Comparison of ENCODE assay signal across 10 cellular contexts in the genomic region with DNA sequence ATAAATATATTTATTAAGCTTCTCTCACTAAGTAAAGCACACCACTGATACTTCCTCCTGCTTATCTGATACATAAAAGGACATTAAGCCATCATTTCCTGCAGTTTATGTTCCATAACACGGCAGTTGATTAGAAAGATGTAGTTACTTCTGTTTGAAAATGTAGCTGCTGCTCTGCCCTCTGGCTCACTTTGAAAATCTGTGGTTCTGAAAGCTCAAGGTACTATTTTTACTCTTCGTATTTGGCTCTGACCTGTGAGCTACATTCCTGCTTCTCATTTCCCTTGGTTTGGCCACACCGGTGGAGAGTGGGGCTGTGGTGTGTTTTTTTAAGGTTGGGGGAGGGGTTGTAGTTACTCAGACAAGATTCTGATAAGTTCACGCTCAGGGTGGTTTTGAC. TPM values are rescaled to one million over a fixed set of nuclear protein-coding genes. Genes with fewer than 3 reads are reported as not detected.
DNase-seq lines count a peak whose midpoint lies in the region; ATAC-seq and TF ChIP-seq lines count a peak whose summit lies in the region.
"Had no signal": no experiment of that assay in that cellular context is flagged by ENCODE, and none has a peak within 500 bp of the region (broad histone marks: within the 10 kb centered on the region; RNA-seq: fewer than 3 reads in every experiment).

No MANE protein-coding gene starts in this region.

- 53% methylated on average over 4 of the region's 4 CpGs for WGBS in SK-N-SH (ENCODE audit: low lambda C conversion rate)
- WGBS in trophoblast cell (ENCODE audit: extremely low coverage, insufficient coverage, insufficient read length): no CpG with 5 or more reads among the region's 4 CpGs

- H2AFZ ChIP-seq in SK-N-SH (ENCODE audit: low read depth) (0 out of 2 replicates have a peak overlapping the region, but pooled peaks have one; percentile 70), trophoblast cell (ENCODE audit: insufficient read depth, low read length, poor library complexity) (no peak overlapping the region)

- no peaks in the 10 kb centered on the region for H3K27me3 Mint-ChIP-seq in T-helper 2 cell treated with Interferon-gamma antibody and Interleukin-4, amounts not matched to agents 5 μg/mL and 100 μg/mL, for 36 hours (ENCODE audit: low read depth)

- H3K18ac ChIP-seq in trophoblast cell (ENCODE audit: low read length): no peak overlapping the region

- no peaks in the 10 kb centered on the region for H3K36me3 ChIP-seq in SK-N-SH (replicated peaks in 1 of 2; ENCODE audit: control insufficient read depth in 1 of 2, insufficient read depth in 2 of 2, low read length in 1 of 2)
- no peaks in the 10 kb centered on the region for H3K36me3 ChIP-seq in trophoblast cell (ENCODE audit: control insufficient read depth in 1 of 2, insufficient read depth in 2 of 2, low read length in 2 of 2)

- H3K4me3 ChIP-seq in SK-N-SH (ENCODE audit: low read depth in 2 of 2, low read length in 1 of 2) (no peak overlapping the region), trophoblast cell (ENCODE audit: low read depth, low read length) (no peak overlapping the region)

- no peak overlapping the region for H3K4ac ChIP-seq in trophoblast cell (ENCODE audit: low read depth, low read length)

- no peaks in the 10 kb centered on the region for H3K9me3 Mint-ChIP-seq in T-helper 2 cell treated with Interferon-gamma antibody and Interleukin-4, amounts not matched to agents 5 μg/mL and 100 μg/mL, for 36 hours

- H3K36me3 Mint-ChIP-seq in T-helper 2 cell treated with Interferon-gamma antibody and Interleukin-4, amounts not matched to agents 5 μg/mL and 100 μg/mL, for 36 hours (ENCODE audit: low read depth): peaks cover 4% of the 10 kb centered on the region

- no peaks in the 10 kb centered on the region for H3K79me2 ChIP-seq in SK-N-SH (ENCODE audit: insufficient read depth)
- H3K79me2 ChIP-seq in trophoblast cell (ENCODE audit: control insufficient read depth, insufficient read depth, low read length, poor library complexity): no peaks in the 10 kb centered on the region

- H3K27ac ChIP-seq in SK-N-SH (ENCODE audit: low read depth in 2 of 2, low read length in 1 of 2) (peak overlapping the region in 1 of 2 experiments; percentile 50; a peak in 2 of 4 replicates), trophoblast cell (ENCODE audit: low read depth, low read length) (no peak overlapping the region)
- H3K27ac ChIP-seq: foreskin keratinocyte had no signal

- no peak overlapping the region for H4K12ac ChIP-seq in trophoblast cell (ENCODE audit: low read depth, low read length)

- no peak overlapping the region for H2BK12ac ChIP-seq in trophoblast cell (ENCODE audit: low read length)

- H3K9me2 ChIP-seq in SK-N-SH: no peaks in the 10 kb centered on the region

- no peak overlapping the region for H2BK5ac ChIP-seq in trophoblast cell (ENCODE audit: low read depth, low read length, poor library complexity)

- H3K27me3 ChIP-seq in SK-N-SH (ENCODE audit: insufficient read depth) (no peaks in the 10 kb centered on the region), trophoblast cell (ENCODE audit: insufficient read depth, low read length) (no peaks in the 10 kb centered on the region)
- H3K27me3 ChIP-seq: foreskin keratinocyte had no signal

- H3K4me1 ChIP-seq in SK-N-SH (ENCODE audit: control insufficient read depth in 1 of 2, insufficient read depth in 2 of 2, low read depth in 1 of 2, low read length in 1 of 2) (peaks cover 4% of the 10 kb centered on the region in 2 experiments; a peak in 2 of 4 replicates), trophoblast cell (ENCODE audit: control insufficient read depth in 1 of 2, insufficient read depth in 2 of 2, low read length in 2 of 2) (no peaks in the 10 kb centered on the region)
- H3K4me1 ChIP-seq: foreskin keratinocyte had no signal

- no peak overlapping the region for H3K14ac ChIP-seq in trophoblast cell (ENCODE audit: low read length)

- H3F3A ChIP-seq in SK-N-SH (replicated peaks; ENCODE audit: insufficient read depth): peaks cover 8% of the 10 kb centered on the region

- H4K91ac ChIP-seq in trophoblast cell (ENCODE audit: low read depth, low read length): no peak overlapping the region

- no peak overlapping the region for H3K23ac ChIP-seq in trophoblast cell (ENCODE audit: low read length)

- H2BK120ac ChIP-seq in trophoblast cell (ENCODE audit: insufficient read depth, low read length, poor library complexity): no peak overlapping the region

- H3K4me3 Mint-ChIP-seq in T-helper 2 cell treated with Interferon-gamma antibody and Interleukin-4, amounts not matched to agents 5 μg/mL and 100 μg/mL, for 36 hours: peak overlapping the region; percentile 78

- no peak overlapping the region for H4K8ac ChIP-seq in trophoblast cell (ENCODE audit: low read depth, low read length)

- no peaks in the 10 kb centered on the region for H4K20me1 ChIP-seq in SK-N-SH (ENCODE audit: insufficient read depth)

- H3K4me1 Mint-ChIP-seq in T-helper 2 cell treated with Interferon-gamma antibody and Interleukin-4, amounts not matched to agents 5 μg/mL and 100 μg/mL, for 36 hours (ENCODE audit: low read depth): peaks cover 22% of the 10 kb centered on the region

- no peaks in the 10 kb centered on the region for H3K79me1 ChIP-seq in trophoblast cell (ENCODE audit: low read length)

- H3K27ac Mint-ChIP-seq in T-helper 2 cell treated with Interferon-gamma antibody and Interleukin-4, amounts not matched to agents 5 μg/mL and 100 μg/mL, for 36 hours: peak overlapping the region; percentile 93

- POLR2A ChIA-PET in SK-N-SH (lab: Yijun Ruan, JAX): no interaction called here

- no peak overlapping the region for H2AK5ac ChIP-seq in trophoblast cell (ENCODE audit: low read length)

- H3K9me3 ChIP-seq in SK-N-SH (no peaks in the 10 kb centered on the region), trophoblast cell (ENCODE audit: insufficient read depth, low read depth, low read length) (no peaks in the 10 kb centered on the region)

- H3K9ac ChIP-seq in SK-N-SH: no peak overlapping the region
- H3K9ac ChIP-seq in trophoblast cell (ENCODE audit: low read length): peak overlapping the region; percentile 58

- CTCF ChIA-PET in SK-N-SH (lab: Yijun Ruan, JAX): interaction anchor here (0.8 to 1.2 kb wide), 3 partner anchors 9 to 25 kb away, joined by 3 to 4 read pairs (median 3); no protein-coding TSS in a partner anchor

- no peak for TF ChIP-seq EP300 in SK-N-SH (IDR thresholded peaks at IDR 0.05; ENCODE audit: borderline replicate concordance in 1 of 2, low read depth in 1 of 2, low read length in 1 of 2)

- no peak for DNase-seq in SK-N-SH
- DNase-seq in T-helper 2 cell treated with Interferon-gamma antibody and Interleukin-4, amounts not matched to agents 5 μg/mL and 100 μg/mL, for 36 hours (ENCODE audit: low spot score): peak; percentile 28
- DNase-seq in trophoblast cell: no peak
- DNase-seq in effector CD4-positive, alpha-beta T cell: no peak
- DNase-seq in globus pallidus (ENCODE audit: low spot score): no peak
- no peak for DNase-seq in germinal center (ENCODE audit: low spot score)
- DNase-seq: 8988T, foreskin keratinocyte had no signal

- ATAC-seq in SK-N-SH treated with all-trans-retinoic acid at 6 μM for 48 hours: no peak
- ATAC-seq in HG02763 (IDR thresholded peaks at IDR 0.05; ENCODE audit: unreplicated experiment): peak; percentile 93
- ATAC-seq: foreskin keratinocyte had no signal

- no peak for TF ChIP-seq RAD21 in SK-N-SH (IDR thresholded peaks at IDR 0.05; ENCODE audit: low read length)

- H3K4me2 ChIP-seq in SK-N-SH (no peak overlapping the region), trophoblast cell (ENCODE audit: low read length) (no peak overlapping the region)

- no peak for TF ChIP-seq CTCF in SK-N-SH (IDR thresholded peaks at IDR 0.05)

TF ChIP-seq in SK-N-SH, 30 proteins besides CTCF, POLR2A, EP300 and RAD21:
- TF ChIP-seq FOXM1 (IDR thresholded peaks at IDR 0.05; ENCODE audit: low read depth) (no peak), GATA2 (CRISPR knock-in tag; IDR thresholded peaks at IDR 0.05) (0 out of 2 replicates have a peak, but pooled peaks have one; percentile 24)

TF ChIP-seq in SK-N-SH treated with all-trans-retinoic acid at 6 μM for 48 hours, 23 proteins besides CTCF, POLR2A, EP300 and RAD21 (continues in another document):
- TF ChIP-seq ZNF565 (CRISPR knock-in tag; conservative IDR thresholded peaks at IDR 0.05; ENCODE audit: low read depth) (no peak), BACH2 (CRISPR knock-in tag; IDR thresholded peaks at IDR 0.05; ENCODE audit: borderline replicate concordance) (no peak), SNAI2 (CRISPR knock-in tag; IDR thresholded peaks at IDR 0.05) (no peak), ZNF70 (CRISPR knock-in tag; IDR thresholded peaks at IDR 0.05) (no peak), GLIS3 (CRISPR knock-in tag; IDR thresholded peaks at IDR 0.05) (no peak), ZC3H10 (CRISPR knock-in tag; IDR thresholded peaks at IDR 0.05) (no peak), ZFP3 (CRISPR knock-in tag; IDR thresholded peaks at IDR 0.05) (no peak), OSR1 (CRISPR knock-in tag; IDR thresholded peaks at IDR 0.05) (no peak), CSDC2 (CRISPR knock-in tag; IDR thresholded peaks at IDR 0.05) (no peak), ZFP30 (CRISPR knock-in tag; IDR thresholded peaks at IDR 0.05) (no peak), TOX (CRISPR knock-in tag; IDR thresholded peaks at IDR 0.05; ENCODE audit: borderline replicate concordance) (no peak), ZNF8 (CRISPR knock-in tag; IDR thresholded peaks at IDR 0.05) (no peak), POU6F1 (CRISPR knock-in tag; IDR thresholded peaks at IDR 0.05; ENCODE audit: borderline replicate concordance, low read depth) (no peak)

RNA-seq across cellular contexts. Expression of gene TTN, which starts 12.8 kb away (rescaled TPM):
- polyA plus RNA-seq in SK-N-SH (2012; rRNA removed): under 0.01 and 0.08 TPM in 2 replicates
- under 0.01 and 0.08 TPM in 2 replicates for polyA plus RNA-seq in SK-N-SH (2012; cell fraction: cytosol; rRNA removed)
- polyA plus RNA-seq in SK-N-SH (2012; cell fraction: nucleus; rRNA removed): 0.11 and 0.13 TPM in 2 replicates
- 0.07 and 0.12 TPM in 2 replicates for polyA plus RNA-seq in trophoblast cell (2013)
- polyA plus RNA-seq: foreskin keratinocyte had no signal
